In genomic region chr2:108548221-108549003, GRCh38 we compare ENCODE assay signal across 20 cellular contexts. TPM values are rescaled to one million over a fixed set of nuclear protein-coding genes. Genes with fewer than 3 reads are reported as not detected.
A peak's percentile ranks its signal among the peaks of the same experiment; 100 is the strongest.
DNase-seq lines count a peak whose midpoint lies in the region; ATAC-seq and TF ChIP-seq lines count a peak whose summit lies in the region.
"Had no signal": no experiment of that assay in that cellular context is flagged by ENCODE, and none has a peak within 500 bp of the region (broad histone marks: within the 10 kb centered on the region; RNA-seq: fewer than 3 reads in every experiment).

No MANE protein-coding gene starts in this region.

- H3K9me3 Mint-ChIP-seq in osteocyte (ENCODE audit: unreplicated experiment) (no peaks in the 10 kb centered on the region), T-cell (no peaks in the 10 kb centered on the region)
- no peaks in the 10 kb centered on the region for H3K9me3 Mint-ChIP-seq in natural killer cell treated with Interleukin-12 subunit alpha and Interleukin-12 subunit beta and Interleukin-15 and Interleukin-18, amount 100 ng/mL, for 72 hours
- H3K9me3 Mint-ChIP-seq: CD14-positive monocyte; stimulated activated naive B cell treated with anti-CD40 and anti-IgM and Interleukin-4, amounts not matched to agents 10 μg/mL and 1 μg/mL and 100 μg/mL, for 72 hours had no signal

- POLR2A ChIA-PET in T-cell (lab: Charles Lee), result no interaction called here

- no peak overlapping the region for H3K4me3 ChIP-seq in fibroblast of pulmonary artery (replicated peaks; ENCODE audit: low read depth, low read length)
- H3K4me3 ChIP-seq: ascending aorta, heart left ventricle had no signal

- H3K36me3 Mint-ChIP-seq in osteocyte (ENCODE audit: unreplicated experiment) (peaks cover 2% of the 10 kb centered on the region), T-cell (peaks cover 2% of the 10 kb centered on the region)
- H3K36me3 Mint-ChIP-seq in natural killer cell treated with Interleukin-12 subunit alpha and Interleukin-12 subunit beta and Interleukin-15 and Interleukin-18, amount 100 ng/mL, for 72 hours, result no peaks in the 10 kb centered on the region

- no peak for ATAC-seq in natural killer cell treated with Interleukin-12 subunit alpha and Interleukin-12 subunit beta and Interleukin-15 and Interleukin-18, amount 100 ng/mL, for 72 hours
- ATAC-seq in T-cell (replicated peaks in 1 of 4), result no peak
- ATAC-seq: activated naive CD4-positive, alpha-beta T cell treated with anti-CD3 and anti-CD28 coated beads, Interleukin-2, amount 50 U/mL, for 72 hours; activated T-cell treated with anti-CD3 and anti-CD28 coated beads, Interleukin-2, amount 50 U/mL, for 72 hours; heart left ventricle; left lobe of liver; stimulated activated naive B cell treated with anti-CD40 and anti-IgM and Interleukin-4, amounts not matched to agents 10 μg/mL and 1 μg/mL and 100 μg/mL, for 72 hours had no signal

- DNase-seq in HCEC 1CT, result peak; percentile 20
- DNase-seq in amniotic epithelial cell (ENCODE audit: low read depth), result peak; percentile 88
- DNase-seq in fibroblast of pulmonary artery (ENCODE audit: low read depth), result peak; percentile 89
- no peak for DNase-seq in osteocyte (ENCODE audit: extremely low spot score, unreplicated experiment)
- no peak for DNase-seq in natural killer cell treated with Interleukin-12 subunit alpha and Interleukin-12 subunit beta and Interleukin-15 and Interleukin-18, amount 100 ng/mL, for 72 hours (ENCODE audit: low spot score)
- DNase-seq in activated effector memory CD4-positive, alpha-beta T cell treated with Interleukin-2 at 50 U/mL for 16 hours, result no peak
- no peak for DNase-seq in activated gamma-delta T cell (lab: John Stamatoyannopoulos, UW)
- no peak for DNase-seq in T-cell
- DNase-seq: activated T-cell treated with anti-CD3 and anti-CD28 coated beads, Interleukin-2, amount 50 U/mL, for 72 hours; DMS 273 treated with DMSO at 0.1 percent for 48 hours; heart left ventricle; NCI-H1092; NCI-H187 treated with DMSO at 0.1 percent for 48 hours; small intestine; stimulated activated CD4-positive, alpha-beta T cell treated with anti-CD3 and anti-CD28 coated beads, Interleukin-2, amount 100 ng/mL, for 24 hours; stimulated activated naive B cell treated with anti-CD40 and anti-IgM and Interleukin-4, amounts not matched to agents 10 μg/mL and 1 μg/mL and 100 μg/mL, for 72 hours had no signal

- H3K4me3 Mint-ChIP-seq in osteocyte (ENCODE audit: unreplicated experiment) (peak overlapping the region; percentile 21), T-cell (no peak overlapping the region)
- H3K4me3 Mint-ChIP-seq in natural killer cell treated with Interleukin-12 subunit alpha and Interleukin-12 subunit beta and Interleukin-15 and Interleukin-18, amount 100 ng/mL, for 72 hours, result no peak overlapping the region
- H3K4me3 Mint-ChIP-seq: activated T-cell treated with anti-CD3 and anti-CD28 coated beads, Interleukin-2, amount 50 U/mL, for 72 hours; CD14-positive monocyte; stimulated activated naive B cell treated with anti-CD40 and anti-IgM and Interleukin-4, amounts not matched to agents 10 μg/mL and 1 μg/mL and 100 μg/mL, for 72 hours had no signal

- H3K4me1 Mint-ChIP-seq in osteocyte (ENCODE audit: unreplicated experiment) (peaks cover 32% of the 10 kb centered on the region), T-cell (peaks cover 0 to 5% (median 4%) of the 10 kb centered on the region in 3 donors)
- peaks cover 0 to 11% of the 10 kb centered on the region in 2 donors for H3K4me1 Mint-ChIP-seq in natural killer cell treated with Interleukin-12 subunit alpha and Interleukin-12 subunit beta and Interleukin-15 and Interleukin-18, amount 100 ng/mL, for 72 hours (ENCODE audit: low read depth in 2 of 2)
- H3K4me1 Mint-ChIP-seq: CD14-positive monocyte had no signal

- H3K27ac Mint-ChIP-seq in osteocyte (ENCODE audit: unreplicated experiment), result peak overlapping the region; percentile 74
- no peak overlapping the region for H3K27ac Mint-ChIP-seq in natural killer cell treated with Interleukin-12 subunit alpha and Interleukin-12 subunit beta and Interleukin-15 and Interleukin-18, amount 100 ng/mL, for 72 hours
- H3K27ac Mint-ChIP-seq in T-cell, result no peak overlapping the region
- H3K27ac Mint-ChIP-seq: activated naive CD4-positive, alpha-beta T cell treated with anti-CD3 and anti-CD28 coated beads, Interleukin-2, amount 50 U/mL, for 72 hours; activated T-cell treated with anti-CD3 and anti-CD28 coated beads, Interleukin-2, amount 50 U/mL, for 72 hours had no signal

- no peak for TF ChIP-seq CTCF in fibroblast of pulmonary artery (IDR thresholded peaks at IDR 0.05; ENCODE audit: low read length, missing control alignments)
- no peak for TF ChIP-seq CTCF in osteocyte (IDR thresholded peaks at IDR 0.05)

- no peaks in the 10 kb centered on the region for H3K27me3 Mint-ChIP-seq in osteocyte (ENCODE audit: unreplicated experiment)
- no peaks in the 10 kb centered on the region for H3K27me3 Mint-ChIP-seq in natural killer cell treated with Interleukin-12 subunit alpha and Interleukin-12 subunit beta and Interleukin-15 and Interleukin-18, amount 100 ng/mL, for 72 hours
- H3K27me3 Mint-ChIP-seq in T-cell, result no peaks in the 10 kb centered on the region
- H3K27me3 Mint-ChIP-seq: stimulated activated naive B cell treated with anti-CD40 and anti-IgM and Interleukin-4, amounts not matched to agents 10 μg/mL and 1 μg/mL and 100 μg/mL, for 72 hours had no signal

- CTCF ChIA-PET in T-cell (lab: Charles Lee), result no interaction called here

RNA-seq across cellular contexts. Expression of gene LIMS1, which starts 14.1 kb away (rescaled TPM):
- 69.6 and 74.4 TPM in 2 replicates for total RNA-seq in osteocyte
- total RNA-seq in natural killer cell treated with Interleukin-12 subunit alpha and Interleukin-12 subunit beta and Interleukin-15 and Interleukin-18, amount 100 ng/mL, for 72 hours, result 10 to 100 TPM; 38.7 to 44.7 TPM
- total RNA-seq in T-cell, result 10 to 100 TPM; 55.5 to 82.8 (median 56.9) TPM

Comparison
In these comparisons a context has a peak if more than half of its experiments do, and no peak if none do; other contexts are left out.
1. DNase-seq: peak in HCEC 1CT (single experiment), amniotic epithelial cell (single experiment) and fibroblast of pulmonary artery (single experiment); none in osteocyte (single experiment), natural killer cell treated with Interleukin-12 subunit alpha and Interleukin-12 subunit beta and Interleukin-15 and Interleukin-18, amount 100 ng/mL, for 72 hours (single experiment), activated effector memory CD4-positive, alpha-beta T cell treated with Interleukin-2 at 50 U/mL for 16 hours (single experiment), activated gamma-delta T cell (single experiment) and T-cell (0 of 34).